In the genomic region with DNA sequence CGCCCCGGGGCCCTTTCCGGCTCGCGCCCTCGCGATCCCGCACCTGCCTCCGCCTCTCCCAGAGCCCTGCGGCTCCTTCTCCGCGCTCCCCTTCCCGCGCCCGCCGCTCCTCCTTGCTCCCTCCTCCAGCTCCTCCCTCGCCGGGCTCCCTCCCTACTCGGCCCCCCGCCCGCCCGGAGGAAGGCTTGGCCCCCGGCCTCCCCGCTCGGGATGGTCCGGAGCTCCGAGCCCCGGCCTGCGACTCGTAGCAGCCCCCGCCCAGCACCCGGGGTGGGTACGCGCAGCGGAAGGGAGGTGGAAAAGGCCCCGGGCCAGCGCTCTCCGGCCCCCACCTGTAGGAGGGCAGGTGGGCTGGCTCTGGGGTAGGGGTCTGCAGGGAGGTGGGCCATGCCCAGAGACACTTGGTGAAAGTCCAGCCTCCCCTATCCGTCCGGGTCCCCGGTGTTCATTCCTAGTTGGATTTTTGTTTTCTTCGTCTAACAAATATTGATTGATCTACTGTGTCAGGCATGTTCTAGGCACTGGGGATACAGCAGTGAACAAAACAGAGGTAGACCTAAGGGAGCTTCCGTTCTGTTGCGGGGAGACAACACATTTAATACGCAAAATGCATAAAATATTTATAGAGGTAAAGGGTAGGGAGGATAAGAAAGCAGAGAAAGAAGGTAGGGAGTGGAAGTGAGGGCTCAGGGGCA, we compare ENCODE assay signal across 8 cellular contexts. TPM values are rescaled to one million over a fixed set of nuclear protein-coding genes. Genes with fewer than 3 reads are reported as not detected.
DNase-seq lines count a peak whose midpoint lies in the region; ATAC-seq and TF ChIP-seq lines count a peak whose summit lies in the region.

A gene with protein sequence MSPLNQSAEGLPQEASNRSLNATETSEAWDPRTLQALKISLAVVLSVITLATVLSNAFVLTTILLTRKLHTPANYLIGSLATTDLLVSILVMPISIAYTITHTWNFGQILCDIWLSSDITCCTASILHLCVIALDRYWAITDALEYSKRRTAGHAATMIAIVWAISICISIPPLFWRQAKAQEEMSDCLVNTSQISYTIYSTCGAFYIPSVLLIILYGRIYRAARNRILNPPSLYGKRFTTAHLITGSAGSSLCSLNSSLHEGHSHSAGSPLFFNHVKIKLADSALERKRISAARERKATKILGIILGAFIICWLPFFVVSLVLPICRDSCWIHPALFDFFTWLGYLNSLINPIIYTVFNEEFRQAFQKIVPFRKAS (minus strand): TSS at position 82 of the 695 bp plus-strand sequence. CDS start 23,283 bp downstream, outside the sequence.

- H3K9me3 ChIP-seq in left lung (no peaks in the 10 kb centered on the region), tibial artery (no peaks in the 10 kb centered on the region)

- H3K4me3 ChIP-seq in astrocyte of the cerebellum (ENCODE audit: low read depth, low read length) (peak within 1 kb of the TSS; percentile 37), left lung (peak within 1 kb of the TSS; percentile 13 to 37), tibial artery (peak within 1 kb of the TSS; percentile 12 to 41)

- H3K27ac ChIP-seq in left lung: no peak within 1 kb of the TSS
- no peak within 1 kb of the TSS for H3K27ac ChIP-seq in tibial artery

- H3K4me1 ChIP-seq in left lung (peaks cover 4 to 14% of the 10 kb centered on the region in 2 donors), tibial artery (peaks cover 0 to 14% (median 11%) of the 10 kb centered on the region in 4 donors)

- DNase-seq in Right ventricle myocardium superior (no peak), Right ventricle myocardium inferior (ENCODE audit: missing footprints) (no peak), astrocyte of the cerebellum (ENCODE audit: low read depth) (no peak), left lung (peak in 1 of 2 donors; percentile 79), tibial artery (no peak), HT-29 (ENCODE audit: low spot score) (no peak)
- no peak for DNase-seq in stimulated activated naive CD4-positive, alpha-beta T cell treated with Interleukin-2 at 50 U/mL for 16 hours (lab: John Stamatoyannopoulos, UW)

- peak; percentile 12 for ATAC-seq in Right ventricle myocardium superior (ENCODE audit: poor library complexity)
- ATAC-seq in Right ventricle myocardium inferior: no peak
- peak; percentile 50 for ATAC-seq in left lung
- ATAC-seq in GM19397 (IDR thresholded peaks at IDR 0.05; ENCODE audit: unreplicated experiment): no peak

- H3K36me3 ChIP-seq in left lung (no peaks in the 10 kb centered on the region), tibial artery (no peaks in the 10 kb centered on the region)

- no peak for TF ChIP-seq CTCF in astrocyte of the cerebellum (IDR thresholded peaks at IDR 0.05; ENCODE audit: low read depth, low read length, missing control alignments)
- TF ChIP-seq CTCF in left lung (IDR thresholded peaks at IDR 0.05): no peak
- no peak for TF ChIP-seq CTCF in tibial artery (IDR thresholded peaks at IDR 0.05)

- intact Hi-C loops in Right ventricle myocardium superior (cut with DNase I) (loop anchor here (10.0 kb wide), 1 partner anchor 57 kb away; no protein-coding TSS in a partner anchor), Right ventricle myocardium inferior (cut with DNase I) (loop anchor here (10.0 kb wide), 1 partner anchor 57 kb away; no protein-coding TSS in a partner anchor), left lung (cut with DNase I) (no loop called here), tibial artery (cut with DNase I; ENCODE audit: low total_unique reads) (no loop called here)

- in situ Hi-C loops in astrocyte of the cerebellum (cut with HindIII; ENCODE audit: low sequenced_read_pairs): no loop called here

- H3K27me3 ChIP-seq in left lung: peaks cover 26 to 71% of the 10 kb centered on the region in 2 donors
- peaks cover 0 to 69% of the 10 kb centered on the region in 2 donors for H3K27me3 ChIP-seq in tibial artery

RNA-seq across cellular contexts. Expression of the gene that starts here (rescaled TPM):
- total RNA-seq in Right ventricle myocardium superior (not detected), Right ventricle myocardium inferior (0.11 TPM), left lung (under 1 TPM; 0.15 to 0.26 TPM)
- 0.83 and 1.0 TPM in 2 replicates for total RNA-seq in HT-29 (2014; rRNA removed; shearing (Covaris generic))

Comparison
In these comparisons a context has a peak if more than half of its experiments do, and no peak if none do; other contexts are left out.
1. Peak in ATAC-seq in Right ventricle myocardium superior; RNA of the gene not detected or under 1 TPM.
2. Peak in ATAC-seq and H3K4me3 ChIP-seq in left lung; RNA of the gene not detected or under 1 TPM.
3. intact Hi-C loops: an anchor here in Right ventricle myocardium superior (10.0 kb wide) and Right ventricle myocardium inferior (10.0 kb wide); none called in left lung and tibial artery.